Comparison of ENCODE assay signal across 23 cellular contexts in genomic region chr12:127903146-127903545, GRCh38.
DNase-seq lines count a peak whose midpoint lies in the region; ATAC-seq and TF ChIP-seq lines count a peak whose summit lies in the region.
"Had no signal": no experiment of that assay in that cellular context is flagged by ENCODE, and none has a peak within 500 bp of the region (broad histone marks: within the 10 kb centered on the region; RNA-seq: fewer than 3 reads in every experiment).

No MANE protein-coding gene starts in this region.

- WGBS in mesenchymal stem cell = 40% methylated on average over 5 of the region's 5 CpGs
- 10 to 21% methylated on average over 5 of the region's 5 CpGs for WGBS in thyroid gland, 2 donors

- H3K79me1 ChIP-seq in mesenchymal stem cell (replicated peaks; ENCODE audit: low read length, poor library complexity, severe bottlenecking) = no peaks in the 10 kb centered on the region

- no peak overlapping the region for H3K4me3 ChIP-seq in brain microvascular endothelial cell (ENCODE audit: low read depth, low read length)
- H3K4me3 ChIP-seq in mesenchymal stem cell (ENCODE audit: insufficient read depth in 1 of 2, low read depth in 1 of 2, low read length in 2 of 2) = no peak overlapping the region
- no peak overlapping the region for H3K4me3 ChIP-seq in thyroid gland (replicated peaks in 1 of 3)
- no peak overlapping the region for H3K4me3 ChIP-seq in Peyer's patch
- H3K4me3 ChIP-seq: cardiac muscle cell, K562, skin epidermis, upper lobe of left lung had no signal

- no peak for ATAC-seq in HG03159 (IDR thresholded peaks at IDR 0.05; ENCODE audit: unreplicated experiment)
- ATAC-seq: activated CD4-positive, alpha-beta T cell treated with anti-CD3 and anti-CD28 coated beads for 36 hours; K562 had no signal

- TF ChIP-seq POLR2A in thyroid gland (IDR thresholded peaks at IDR 0.05) (no peak), Peyer's patch (IDR thresholded peaks at IDR 0.05) (no peak)

- intact Hi-C loops in thyroid gland (cut with DNase I) = no loop called here

- in situ Hi-C loops in brain microvascular endothelial cell (cut with HindIII; ENCODE audit: low pct_ligation_motif_present, low sequenced_read_pairs) (no loop called here), KBM-7 (cut with MboI; ENCODE audit: low pct_unique_long_range_greater_than_20kb, low sequenced_read_pairs) (no loop called here)

- H3K23ac ChIP-seq in mesenchymal stem cell (ENCODE audit: low read length in 2 of 2) = no peak overlapping the region

- no peak overlapping the region for H4K91ac ChIP-seq in mesenchymal stem cell (ENCODE audit: low read length)

- no peak overlapping the region for H3K4ac ChIP-seq in mesenchymal stem cell (ENCODE audit: low read depth in 1 of 2, low read length in 2 of 2)

- peak overlapping the region; percentile 17 for H3K9ac ChIP-seq in mesenchymal stem cell (ENCODE audit: low read length)
- H3K9ac ChIP-seq: parathyroid adenoma had no signal

- H3K36me3 ChIP-seq in brain microvascular endothelial cell (replicated peaks) (no peaks in the 10 kb centered on the region), mesenchymal stem cell (ENCODE audit: control insufficient read depth in 1 of 2, insufficient read depth in 2 of 2, low read depth in 1 of 2, low read length in 2 of 2) (no peaks in the 10 kb centered on the region), thyroid gland (no peaks in the 10 kb centered on the region), Peyer's patch (no peaks in the 10 kb centered on the region)
- H3K36me3 ChIP-seq: cardiac muscle cell, upper lobe of left lung had no signal

- H3K9me3 ChIP-seq in mesenchymal stem cell (ENCODE audit: control insufficient read depth, low read length) = peaks cover 10% of the 10 kb centered on the region
- H3K9me3 ChIP-seq in thyroid gland = no peaks in the 10 kb centered on the region
- H3K9me3 ChIP-seq in Peyer's patch = no peaks in the 10 kb centered on the region
- H3K9me3 ChIP-seq: upper lobe of left lung had no signal

- POLR2A ChIA-PET in GM10248 (lab: Yijun Ruan, JAX) = no interaction called here

- H3K18ac ChIP-seq in mesenchymal stem cell (ENCODE audit: low read depth in 1 of 2, low read length in 2 of 2) = no peak overlapping the region

- H4K8ac ChIP-seq in mesenchymal stem cell (ENCODE audit: low read length) = no peak overlapping the region

- H3K4me2 ChIP-seq in mesenchymal stem cell (ENCODE audit: low read length, poor library complexity, severe bottlenecking) = peak overlapping the region; percentile 6

- CTCF ChIA-PET in GM10248 (lab: Yijun Ruan, JAX) = no interaction called here

- no peak overlapping the region for H2AFZ ChIP-seq in mesenchymal stem cell (ENCODE audit: low read depth, low read length)
- H2AFZ ChIP-seq: parathyroid adenoma had no signal

- H3K27me3 ChIP-seq in brain microvascular endothelial cell (replicated peaks) = no peaks in the 10 kb centered on the region
- no peaks in the 10 kb centered on the region for H3K27me3 ChIP-seq in mesenchymal stem cell (ENCODE audit: control insufficient read depth in 1 of 2, insufficient read depth in 1 of 2, low read length in 2 of 2)
- H3K27me3 ChIP-seq in thyroid gland = no peaks in the 10 kb centered on the region
- H3K27me3 ChIP-seq in Peyer's patch = no peaks in the 10 kb centered on the region
- H3K27me3 ChIP-seq: cardiac muscle cell, upper lobe of left lung had no signal

- no peak overlapping the region for H2AK5ac ChIP-seq in mesenchymal stem cell (ENCODE audit: low read length, severe bottlenecking)

- no peak overlapping the region for H2BK120ac ChIP-seq in mesenchymal stem cell (ENCODE audit: low read depth, low read length)

- no peak overlapping the region for H2BK15ac ChIP-seq in mesenchymal stem cell (ENCODE audit: low read depth, poor library complexity, severe bottlenecking)

- no peak overlapping the region for H3K14ac ChIP-seq in mesenchymal stem cell (ENCODE audit: low read length in 2 of 2)

- peaks cover 3% of the 10 kb centered on the region for H3K4me1 ChIP-seq in mesenchymal stem cell (ENCODE audit: control insufficient read depth, insufficient read depth, low read depth, low read length)
- peaks cover 0 to 15% of the 10 kb centered on the region in 2 donors for H3K4me1 ChIP-seq in thyroid gland
- H3K4me1 ChIP-seq in Peyer's patch = no peaks in the 10 kb centered on the region
- H3K4me1 ChIP-seq: parathyroid adenoma, upper lobe of left lung had no signal

- H3K27ac ChIP-seq in brain microvascular endothelial cell = peak overlapping the region; percentile 36
- peak overlapping the region; percentile 82 for H3K27ac ChIP-seq in mesenchymal stem cell (ENCODE audit: low read length, poor library complexity, severe bottlenecking)
- H3K27ac ChIP-seq in thyroid gland = peak overlapping the region in 2 of 3 donors; percentile 23 to 57
- H3K27ac ChIP-seq in Peyer's patch = no peak overlapping the region
- H3K27ac ChIP-seq: cardiac muscle cell, HL-60, parathyroid adenoma, skin epidermis, upper lobe of left lung had no signal

- no peak overlapping the region for H2BK5ac ChIP-seq in mesenchymal stem cell (ENCODE audit: low read depth, low read length, poor library complexity, severe bottlenecking)

- TF ChIP-seq CTCF in brain microvascular endothelial cell (IDR thresholded peaks at IDR 0.05; ENCODE audit: low read depth, low read length, missing control alignments) (no peak), thyroid gland (IDR thresholded peaks at IDR 0.05) (no peak), GM10248 (IDR thresholded peaks at IDR 0.05; ENCODE audit: control extremely low read depth, extremely low read depth, low read depth, missing control alignments) (no peak), Peyer's patch (IDR thresholded peaks at IDR 0.05) (no peak)

- peak; percentile 8 for DNase-seq in GM04504 (ENCODE audit: low read depth)
- DNase-seq in brain microvascular endothelial cell = peak; percentile 61
- DNase-seq in mesenchymal stem cell = no peak
- DNase-seq in thyroid gland = peak in 1 of 2 donors; percentile 15
- DNase-seq in KBM-7 = no peak
- DNase-seq in GM10248 (ENCODE audit: extremely low spot score) = no peak
- no peak for DNase-seq in Peyer's patch
- DNase-seq: activated CD4-positive, alpha-beta T cell treated with anti-CD3 and anti-CD28 coated beads for 36 hours; C1 segment of cervical spinal cord; GF-D8; immature natural killer cell; naive B cell; NCI-H1048; NCI-H2081; NCI-H446; stimulated activated CD4-positive, alpha-beta T cell treated with anti-CD3 and anti-CD28 coated beads, Interleukin-2, amount 100 ng/mL, for 48 hours; upper lobe of left lung had no signal

- no peak overlapping the region for H2BK12ac ChIP-seq in mesenchymal stem cell (ENCODE audit: low read length in 2 of 2)

Comparison
In these comparisons a context has a peak if more than half of its experiments do, and no peak if none do; other contexts are left out.
1. DNase-seq: peak in GM04504 (single experiment) and brain microvascular endothelial cell (single experiment); none in mesenchymal stem cell (single experiment), KBM-7 (single experiment), GM10248 (single experiment) and Peyer's patch (0 of 3).
2. H3K27ac ChIP-seq: peak in brain microvascular endothelial cell (single experiment), mesenchymal stem cell (single experiment) and thyroid gland (2 of 3); none in Peyer's patch (0 of 4).